Comparison of ENCODE assay signal across 24 cellular contexts in genomic region chr14:89920041-89920440, GRCh38.
"Had no signal": no experiment of that assay in that cellular context is flagged by ENCODE, and none has a peak within 500 bp of the region (broad histone marks: within the 10 kb centered on the region; RNA-seq: fewer than 3 reads in every experiment).

No MANE protein-coding gene starts in this region.

- H3K9me3 Mint-ChIP-seq: activated CD8-positive, alpha-beta T cell treated with anti-CD3 and anti-CD28 coated beads for 36 hours; activated naive CD4-positive, alpha-beta T cell treated with anti-CD3 and anti-CD28 coated beads, Interleukin-2, amount 50 U/mL, for 24 hours; activated T-cell treated with anti-CD3 and anti-CD28 coated beads, Interleukin-2, amount 50 U/mL, for 72 hours had no signal

- H3K27me3 ChIP-seq: brain microvascular endothelial cell, cardiac muscle cell, MG63, Peyer's patch, SJCRH30 had no signal

- DNase-seq: activated CD4-positive, alpha-beta T cell treated with anti-CD3 and anti-CD28 coated beads for 4 hours; activated CD8-positive, alpha-beta memory T cell treated with anti-CD3 and anti-CD28 coated beads, Interleukin-2, amount 50 U/mL, for 4 hours; activated CD8-positive, alpha-beta T cell treated with anti-CD3 and anti-CD28 coated beads for 36 hours; activated naive CD4-positive, alpha-beta T cell; activated T-cell treated with anti-CD3 and anti-CD28 coated beads, Interleukin-2, amount 50 U/mL, for 72 hours; amniotic stem cell; brain microvascular endothelial cell; MG63; MV-4-11; NCI-H1092 treated with DMSO at 0.1 percent for 48 hours; NCI-H1417 treated with DMSO at 0.1 percent for 48 hours; NCI-H1694; NCI-H2029; NCI-H2107; NCI-H524; Peyer's patch; Right ventricle myocardium superior; SJCRH30; SW 1271 had no signal

- H3K4me3 ChIP-seq: cardiac muscle cell, MG63, Peyer's patch, SJCRH30 had no signal

- H3K4me3 Mint-ChIP-seq: activated CD8-positive, alpha-beta T cell treated with anti-CD3 and anti-CD28 coated beads for 36 hours; activated naive CD4-positive, alpha-beta T cell treated with anti-CD3 and anti-CD28 coated beads, Interleukin-2, amount 50 U/mL, for 24 hours; activated T-cell treated with anti-CD3 and anti-CD28 coated beads, Interleukin-2, amount 50 U/mL, for 72 hours had no signal

- H3K36me3 Mint-ChIP-seq: activated naive CD4-positive, alpha-beta T cell treated with anti-CD3 and anti-CD28 coated beads, Interleukin-2, amount 50 U/mL, for 24 hours had no signal

- H3K27me3 Mint-ChIP-seq: activated naive CD4-positive, alpha-beta T cell treated with anti-CD3 and anti-CD28 coated beads, Interleukin-2, amount 50 U/mL, for 24 hours had no signal

- ATAC-seq: activated CD4-positive, CD25-positive, alpha-beta regulatory T cell treated with anti-CD3 and anti-CD28 coated beads, Interleukin-2, amount 50 U/mL, for 24 hours; activated CD8-positive, alpha-beta T cell treated with anti-CD3 and anti-CD28 coated beads for 36 hours; activated T-cell treated with anti-CD3 and anti-CD28 coated beads, Interleukin-2, amount 50 U/mL, for 72 hours; SK-N-SH treated with all-trans-retinoic acid at 6 μM for 48 hours had no signal

- H3K4me1 ChIP-seq: Peyer's patch, SJCRH30 had no signal

- H3K27ac ChIP-seq: brain microvascular endothelial cell, cardiac muscle cell, Peyer's patch, RWPE1, SJCRH30 had no signal

- H3K27ac Mint-ChIP-seq: activated CD8-positive, alpha-beta T cell treated with anti-CD3 and anti-CD28 coated beads for 36 hours; activated naive CD4-positive, alpha-beta T cell treated with anti-CD3 and anti-CD28 coated beads, Interleukin-2, amount 50 U/mL, for 24 hours; activated T-cell treated with anti-CD3 and anti-CD28 coated beads, Interleukin-2, amount 50 U/mL, for 72 hours had no signal

- H3K9me3 ChIP-seq: MG63, Peyer's patch, SJCRH30 had no signal

- H3K36me3 ChIP-seq: brain microvascular endothelial cell, cardiac muscle cell, MG63, Peyer's patch, SJCRH30 had no signal
